In genomic region chr14:103855734-103856095, GRCh38 we compare ENCODE assay signal across 18 cellular contexts. TPM values are rescaled to one million over a fixed set of nuclear protein-coding genes. Genes with fewer than 3 reads are reported as not detected.
DNase-seq lines count a peak whose midpoint lies in the region; ATAC-seq, FAIRE-seq and TF ChIP-seq lines count a peak whose summit lies in the region.
"Had no signal": no experiment of that assay in that cellular context is flagged by ENCODE, and none has a peak within 500 bp of the region (broad histone marks: within the 10 kb centered on the region; RNA-seq: fewer than 3 reads in every experiment).

No MANE protein-coding gene starts in this region.

- H2AFZ ChIP-seq in GM23338 (peak overlapping the region; percentile 90), keratinocyte (ENCODE audit: control insufficient read depth, low read length) (peak overlapping the region; percentile 19)
- H2AFZ ChIP-seq: GM23248 had no signal

- H3K27me3 ChIP-seq in GM23338 (ENCODE audit: insufficient read depth) (no peaks in the 10 kb centered on the region), keratinocyte (ENCODE audit: control insufficient read depth, extremely low read depth, insufficient read depth, low read length) (no peaks in the 10 kb centered on the region), tibial artery (peaks cover 0 to 7% of the 10 kb centered on the region in 2 donors)
- H3K27me3 ChIP-seq: ovary, spleen had no signal

- peaks cover 12% of the 10 kb centered on the region for H3K27me3 Mint-ChIP-seq in GM23338 (ENCODE audit: insufficient read depth, low read depth, poor library complexity)
- no peaks in the 10 kb centered on the region for H3K27me3 Mint-ChIP-seq in activated CD4-positive, alpha-beta T cell treated with anti-CD3 and anti-CD28 coated beads, Interleukin-2, amount 10 ng/mL, durations not matched to agents 24 days and 14 days

- no peaks in the 10 kb centered on the region for H3K9me3 Mint-ChIP-seq in GM23338
- no peaks in the 10 kb centered on the region for H3K9me3 Mint-ChIP-seq in activated CD4-positive, alpha-beta T cell treated with anti-CD3 and anti-CD28 coated beads, Interleukin-2, amount 10 ng/mL, durations not matched to agents 24 days and 14 days
- H3K9me3 Mint-ChIP-seq: activated naive CD4-positive, alpha-beta T cell treated with anti-CD3 and anti-CD28 coated beads for 36 hours; stimulated activated naive B cell treated with anti-CD40 and anti-IgM and Interleukin-4, amounts not matched to agents 10 μg/mL and 1 μg/mL and 100 μg/mL, for 72 hours had no signal

- peak overlapping the region; percentile 40; the same call in 1 of the 2 replicates for H3K4me3 ChIP-seq in GM23338
- no peak overlapping the region for H3K4me3 ChIP-seq in keratinocyte (ENCODE audit: control insufficient read depth in 2 of 3, extremely low read depth in 1 of 3, insufficient read depth in 2 of 3, low read depth in 1 of 3, low read length in 3 of 3)
- no peak overlapping the region for H3K4me3 ChIP-seq in tibial artery
- H3K4me3 ChIP-seq: GM23248, mucosa of descending colon, ovary, spleen had no signal

- intact Hi-C loops in sciatic nerve (cut with DNase I) (no loop called here), tibial artery (cut with DNase I; ENCODE audit: low total_unique reads) (no loop called here)
- intact Hi-C loops in activated CD4-positive, alpha-beta T cell treated with anti-CD3 and anti-CD28 coated beads, Interleukin-2, amount 10 ng/mL, durations not matched to agents 24 days and 14 days (cut with micrococcal nuclease), result no loop called here

- peaks cover 28% of the 10 kb centered on the region; the same call in 1 of the 2 replicates for H3K4me1 ChIP-seq in GM23338 (ENCODE audit: insufficient read depth)
- H3K4me1 ChIP-seq in keratinocyte (ENCODE audit: control insufficient read depth, extremely low read depth, insufficient read depth, low read length), result peaks cover 16% of the 10 kb centered on the region
- H3K4me1 ChIP-seq in tibial artery, result peaks cover 0 to 5% (median 0%) of the 10 kb centered on the region in 4 donors

- H3K4me2 ChIP-seq in GM23338 (peak overlapping the region; percentile 75), keratinocyte (ENCODE audit: control insufficient read depth, extremely low read depth, insufficient read depth, low read depth, low read length) (peak overlapping the region; percentile 17)

- H3K9me3 ChIP-seq in keratinocyte (ENCODE audit: control insufficient read depth, low read depth, low read length) (no peaks in the 10 kb centered on the region), tibial artery (no peaks in the 10 kb centered on the region)
- H3K9me3 ChIP-seq: Caco-2, mucosa of descending colon, ovary, spleen had no signal

- dilution Hi-C loops in keratinocyte (cut with MboI; ENCODE audit: extremely low pct_ligation_motif_present, low sequenced_read_pairs), result no loop called here

- H3K4me1 Mint-ChIP-seq in GM23338, result peaks cover 38% of the 10 kb centered on the region
- H3K4me1 Mint-ChIP-seq in activated CD4-positive, alpha-beta T cell treated with anti-CD3 and anti-CD28 coated beads, Interleukin-2, amount 10 ng/mL, durations not matched to agents 24 days and 14 days, result peaks cover 3% of the 10 kb centered on the region
- H3K4me1 Mint-ChIP-seq: stimulated activated naive B cell treated with anti-CD40 and anti-IgM and Interleukin-4, amounts not matched to agents 10 μg/mL and 1 μg/mL and 100 μg/mL, for 72 hours had no signal

- no peaks in the 10 kb centered on the region for H3K36me3 ChIP-seq in GM23338 (ENCODE audit: insufficient read depth)
- H3K36me3 ChIP-seq in keratinocyte (ENCODE audit: control insufficient read depth in 2 of 2, extremely low read depth in 1 of 2, insufficient read depth in 2 of 2, low read length in 2 of 2), result no peaks in the 10 kb centered on the region
- no peaks in the 10 kb centered on the region for H3K36me3 ChIP-seq in tibial artery
- H3K36me3 ChIP-seq: ovary, spleen had no signal

- peak overlapping the region; percentile 48 for H3K4me3 Mint-ChIP-seq in GM23338
- H3K4me3 Mint-ChIP-seq in activated CD4-positive, alpha-beta T cell treated with anti-CD3 and anti-CD28 coated beads, Interleukin-2, amount 10 ng/mL, durations not matched to agents 24 days and 14 days, result no peak overlapping the region
- H3K4me3 Mint-ChIP-seq: activated naive CD4-positive, alpha-beta T cell treated with anti-CD3 and anti-CD28 coated beads for 36 hours; stimulated activated naive B cell treated with anti-CD40 and anti-IgM and Interleukin-4, amounts not matched to agents 10 μg/mL and 1 μg/mL and 100 μg/mL, for 72 hours had no signal

- 0 out of 2 replicates have a peak, but pooled peaks cover 4% of the 10 kb centered on the region for H3F3A ChIP-seq in GM23338 (replicated peaks; ENCODE audit: low read depth)

- peak overlapping the region; percentile 45; the same call in 1 of the 2 replicates for H3K27ac ChIP-seq in GM23338 (ENCODE audit: low read depth)
- H3K27ac ChIP-seq in VCaP, result peak overlapping the region; percentile 56
- no peak overlapping the region for H3K27ac ChIP-seq in keratinocyte (ENCODE audit: control insufficient read depth, insufficient read depth, low read length)
- no peak overlapping the region for H3K27ac ChIP-seq in tibial artery
- H3K27ac ChIP-seq: GM23248, ovary had no signal

- DNase-seq in GM23338 (ENCODE audit: low spot score) (no peak), keratinocyte (ENCODE audit: low read depth, low spot score) (no peak), sciatic nerve (ENCODE audit: low spot score) (no peak), tibial artery (no peak), NOMO-1 (lab: John Stamatoyannopoulos, UW; ENCODE audit: unreplicated experiment in 2 of 2) (no peak)
- no peak for DNase-seq in activated CD4-positive, alpha-beta T cell treated with anti-CD3 and anti-CD28 coated beads, Interleukin-2, amount 10 ng/mL, durations not matched to agents 24 days and 14 days
- DNase-seq: activated CD4-positive, alpha-beta T cell treated with anti-CD3 and anti-CD28 coated beads for 48 hours; activated naive CD4-positive, alpha-beta T cell treated with anti-CD3 and anti-CD28 coated beads for 36 hours; GM23248; stimulated activated naive B cell treated with anti-CD40 and anti-IgM and Interleukin-4, amounts not matched to agents 10 μg/mL and 1 μg/mL and 100 μg/mL, for 72 hours; T-helper 9 cell had no signal

- TF ChIP-seq CTCF in GM23338 (conservative IDR thresholded peaks at IDR 0.05; ENCODE audit: low read depth in 2 of 2), result no peak
- no peak for TF ChIP-seq CTCF in VCaP (conservative IDR thresholded peaks at IDR 0.05)
- TF ChIP-seq CTCF in keratinocyte (optimal IDR thresholded peaks at IDR 0.05 in 1 of 3, IDR thresholded peaks at IDR 0.05 in 1 of 3, conservative IDR thresholded peaks at IDR 0.05 in 1 of 3; ENCODE audit: extremely low read depth in 1 of 3, insufficient read depth in 2 of 3, low read length in 3 of 3), result no peak
- no peak for TF ChIP-seq CTCF in tibial artery (IDR thresholded peaks at IDR 0.05)

- ATAC-seq in GM23338 (no peak; the same call in 2 of the 3 replicates), sciatic nerve (peak; percentile 7), HG02840 (IDR thresholded peaks at IDR 0.05; ENCODE audit: low FRiP score, unreplicated experiment) (no peak)
- ATAC-seq: stimulated activated naive B cell treated with anti-CD40 and anti-IgM and Interleukin-4, amounts not matched to agents 10 μg/mL and 1 μg/mL and 100 μg/mL, for 72 hours had no signal

- H4K20me1 ChIP-seq in GM23338 (replicated peaks; ENCODE audit: insufficient read depth) (no peaks in the 10 kb centered on the region), keratinocyte (ENCODE audit: control insufficient read depth, extremely low read depth, insufficient read depth, low read length) (no peaks in the 10 kb centered on the region)

- H3K79me2 ChIP-seq in GM23338 (replicated peaks; ENCODE audit: insufficient read depth), result no peaks in the 10 kb centered on the region
- no peaks in the 10 kb centered on the region for H3K79me2 ChIP-seq in keratinocyte (ENCODE audit: control insufficient read depth, insufficient read depth, low read length)

- H3K9me2 ChIP-seq in GM23338 (ENCODE audit: insufficient read depth), result no peaks in the 10 kb centered on the region

- no peak for FAIRE-seq in keratinocyte (lab: Jason Lieb, UNC)
- FAIRE-seq: G401.6 had no signal

- no peaks in the 10 kb centered on the region for H3K9me1 ChIP-seq in keratinocyte (ENCODE audit: control insufficient read depth, extremely low read depth, insufficient read depth, low read length)

- no peak overlapping the region for H3K9ac ChIP-seq in keratinocyte (ENCODE audit: control insufficient read depth, extremely low read depth, insufficient read depth, low read length)
- H3K9ac ChIP-seq: GM23248 had no signal

- H3K36me3 Mint-ChIP-seq in GM23338 (ENCODE audit: low read depth), result no peaks in the 10 kb centered on the region
- H3K36me3 Mint-ChIP-seq in activated CD4-positive, alpha-beta T cell treated with anti-CD3 and anti-CD28 coated beads, Interleukin-2, amount 10 ng/mL, durations not matched to agents 24 days and 14 days (ENCODE audit: low read depth), result no peaks in the 10 kb centered on the region
- H3K36me3 Mint-ChIP-seq: stimulated activated naive B cell treated with anti-CD40 and anti-IgM and Interleukin-4, amounts not matched to agents 10 μg/mL and 1 μg/mL and 100 μg/mL, for 72 hours had no signal

- peak overlapping the region; percentile 85 for H3K27ac Mint-ChIP-seq in GM23338
- no peak overlapping the region for H3K27ac Mint-ChIP-seq in activated CD4-positive, alpha-beta T cell treated with anti-CD3 and anti-CD28 coated beads, Interleukin-2, amount 10 ng/mL, durations not matched to agents 24 days and 14 days
- H3K27ac Mint-ChIP-seq: activated naive CD4-positive, alpha-beta T cell treated with anti-CD3 and anti-CD28 coated beads for 36 hours; stimulated activated naive B cell treated with anti-CD40 and anti-IgM and Interleukin-4, amounts not matched to agents 10 μg/mL and 1 μg/mL and 100 μg/mL, for 72 hours had no signal

TF ChIP-seq in GM23338, 12 proteins besides CTCF, POLR2A, EP300 and RAD21 (continues in another document):
- no peak for TF ChIP-seq STAT1 (IDR thresholded peaks at IDR 0.05; ENCODE audit: unreplicated experiment)
- TF ChIP-seq POLR2AphosphoS5 (IDR thresholded peaks at IDR 0.05; ENCODE audit: low read depth), result no peak

RNA-seq across cellular contexts. Expression of gene PPP1R13B, which starts 8.3 kb away (rescaled TPM):
- total RNA-seq in GM23338 (2014; rRNA removed; shearing (Covaris generic)), result 6.5 and 8.5 TPM in 2 replicates
- polyA plus RNA-seq in GM23338 (2016; fragmentation: Nextera tagmentation; extraction: Ambion mirVana) (2.0 and 3.8 TPM in 2 replicates), keratinocyte (5.8 to 7.7 TPM (median 6.6 TPM) in 3 replicates)
- polyA plus RNA-seq in keratinocyte (2011; ENCODE audit: low read depth), result 38.4 TPM
- 5.1 and 5.3 TPM in 2 replicates for polyA plus RNA-seq in keratinocyte (2011; cell fraction: cytosol; rRNA removed)
- 22.3 and 26.6 TPM in 2 replicates for polyA plus RNA-seq in keratinocyte (2011; cell fraction: nucleus; rRNA removed)
- 7.5 and 13.0 TPM in 2 replicates for polyA plus RNA-seq in keratinocyte (2012; ENCODE audit: low replicate concordance)
- polyA minus RNA-seq in keratinocyte, result 16.2 to 31.2 TPM (median 24.2 TPM) in 3 replicates
- polyA minus RNA-seq in keratinocyte (2011; cell fraction: cytosol; rRNA and poly(A)+ RNA removed), result 5.0 TPM
- polyA minus RNA-seq in keratinocyte (2011; cell fraction: nucleus; rRNA and poly(A)+ RNA removed), result 15.7 and 23.7 TPM in 2 replicates
- total RNA-seq in sciatic nerve, result 38.6 TPM
- 8.6 and 8.8 TPM in 2 replicates for total RNA-seq in activated CD4-positive, alpha-beta T cell treated with anti-CD3 and anti-CD28 coated beads, Interleukin-2, amount 10 ng/mL, durations not matched to agents 24 days and 14 days

Comparison
In these comparisons a context has a peak if more than half of its experiments do, and no peak if none do; other contexts are left out.
1. H3K27ac ChIP-seq: peak in GM23338 (single experiment) and VCaP (single experiment); none in keratinocyte (single experiment) and tibial artery (0 of 2).